In the genomic region with DNA sequence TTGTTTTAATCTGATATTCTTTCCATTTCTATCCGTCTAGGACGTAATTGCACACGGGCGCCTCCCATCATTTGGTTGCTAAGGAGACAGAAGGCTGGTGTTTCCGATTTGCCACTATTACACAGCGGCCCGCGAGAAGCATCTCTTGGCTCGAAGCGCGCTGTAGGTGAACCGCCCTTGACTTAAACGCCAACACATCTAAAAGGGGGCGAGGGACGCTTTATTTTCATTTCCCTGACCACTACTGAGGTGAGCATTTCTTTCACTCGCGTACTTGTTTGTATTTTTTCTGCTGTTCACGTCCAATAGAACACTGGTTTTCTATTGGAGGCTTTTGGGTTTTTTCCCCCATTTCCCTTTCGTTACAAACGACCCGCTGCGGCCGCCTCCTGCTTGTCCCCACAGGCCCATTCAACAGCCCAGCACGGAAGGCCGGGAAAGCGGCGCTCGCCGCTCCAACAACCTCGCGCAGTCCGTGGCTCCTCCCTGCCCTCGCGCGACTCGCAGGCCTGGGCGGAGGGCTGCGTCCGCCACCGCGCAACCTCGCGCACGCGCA, we compare ENCODE assay signal across 8 cellular contexts. TPM values are rescaled to one million over a fixed set of nuclear protein-coding genes. Genes with fewer than 3 reads are reported as not detected.
DNase-seq lines count a peak whose midpoint lies in the region; ATAC-seq, FAIRE-seq and TF ChIP-seq lines count a peak whose summit lies in the region.

No MANE protein-coding gene starts in this region.

- H3K27ac Mint-ChIP-seq in neural progenitor cell = peak overlapping the region; percentile 83

- H3K9me3 ChIP-seq in neural progenitor cell (ENCODE audit: low read depth) (no peaks in the 10 kb centered on the region), testis (no peaks in the 10 kb centered on the region)

- H3K4me1 ChIP-seq in neural progenitor cell = peaks cover 32% of the 10 kb centered on the region
- H3K4me1 ChIP-seq in testis = peaks cover 11% of the 10 kb centered on the region

- H3K4me3 ChIP-seq in fibroblast of the aortic adventitia (ENCODE audit: low read depth, low read length) = peak overlapping the region; percentile 73
- peak overlapping the region; percentile 56 for H3K4me3 ChIP-seq in neural progenitor cell
- peak overlapping the region; percentile 66 to 80 for H3K4me3 ChIP-seq in testis

- no peak overlapping the region for H3K9ac ChIP-seq in neural progenitor cell

- 0 to 1% methylated on average over 23 to 45 of the region's 45 CpGs for WGBS in testis, 2 donors

- no peak for FAIRE-seq in HTR-8/SVneo (lab: Jason Lieb, UNC)

- intact Hi-C loops in testis (cut with DNase I; ENCODE audit: low total_unique reads) = no loop called here

- H3K79me2 ChIP-seq in neural progenitor cell (ENCODE audit: low read depth) = peaks cover 38% of the 10 kb centered on the region

- H3K27me3 Mint-ChIP-seq in neural progenitor cell (ENCODE audit: insufficient read depth, low read depth) = peaks cover 4% of the 10 kb centered on the region

- peaks cover 4% of the 10 kb centered on the region for H3K36me3 Mint-ChIP-seq in neural progenitor cell

- peak; percentile 53 for ATAC-seq in GM21367 (IDR thresholded peaks at IDR 0.05; ENCODE audit: unreplicated experiment)

- H3K27me3 ChIP-seq in neural progenitor cell (peaks cover 9% of the 10 kb centered on the region), testis (no peaks in the 10 kb centered on the region)

- H3K27ac ChIP-seq in neural progenitor cell (peak overlapping the region; percentile 19), testis (peak overlapping the region; percentile 87 to 94)

- TF ChIP-seq POLR2A in testis (IDR thresholded peaks at IDR 0.05) = no peak

- H3K36me3 ChIP-seq in neural progenitor cell (no peaks in the 10 kb centered on the region), testis (ENCODE audit: low read depth, missing control alignments) (no peaks in the 10 kb centered on the region)

- H3K4me1 Mint-ChIP-seq in neural progenitor cell = peaks cover 29% of the 10 kb centered on the region

- peak overlapping the region; percentile 71 for H2AFZ ChIP-seq in neural progenitor cell (replicated peaks)

- peaks cover 9% of the 10 kb centered on the region for H3F3A ChIP-seq in neural progenitor cell (ENCODE audit: low read depth)

- H3K4me2 ChIP-seq in neural progenitor cell = peak overlapping the region; percentile 74

- peak overlapping the region; percentile 92 for H3K4me3 Mint-ChIP-seq in neural progenitor cell

- DNase-seq in DMS114 treated with DMSO at 0.1 percent for 48 hours (lab: John Stamatoyannopoulos, UW; ENCODE audit: unreplicated experiment) (peak; percentile 79), HTR-8/SVneo (ENCODE audit: insufficient read length, low spot score) (peak; percentile 49), fibroblast of the aortic adventitia (ENCODE audit: low read depth) (peak; percentile 69), neural progenitor cell (ENCODE audit: low spot score) (peak; percentile 61), testis (peak; percentile 78)
- peak; percentile 18 to 40 for DNase-seq in activated T-helper 1 cell treated with anti-CD3 and anti-CD28 coated beads, Interleukin-2, amount 50 U/mL, for 16 hours (ENCODE audit: low read depth in 1 of 2, low spot score in 1 of 2)

- no peak for TF ChIP-seq CTCF in fibroblast of the aortic adventitia (IDR thresholded peaks at IDR 0.05; ENCODE audit: insufficient read depth, low read length)
- TF ChIP-seq CTCF in neural progenitor cell (IDR thresholded peaks at IDR 0.05) = no peak
- TF ChIP-seq CTCF in testis (IDR thresholded peaks at IDR 0.05) = no peak

- H3K9me3 Mint-ChIP-seq in neural progenitor cell = no peaks in the 10 kb centered on the region

- peaks cover 36% of the 10 kb centered on the region for H4K20me1 ChIP-seq in neural progenitor cell (ENCODE audit: low read depth)

TF ChIP-seq in PFSK-1, 5 proteins besides CTCF, POLR2A, EP300 and RAD21:
- TF ChIP-seq TAF1 (IDR thresholded peaks at IDR 0.05; ENCODE audit: borderline replicate concordance, insufficient read depth, low read length) = peak; percentile 73
- peak; percentile 29; the same call in 1 of the 2 replicates for TF ChIP-seq SIN3A (IDR thresholded peaks at IDR 0.05; ENCODE audit: borderline replicate concordance, insufficient read depth, low read length)
- peak; percentile 88 for TF ChIP-seq FOXP2 (optimal IDR thresholded peaks at IDR 0.05; ENCODE audit: borderline replicate concordance, extremely low read depth, extremely low read length, insufficient read depth)
- TF ChIP-seq POLR2AphosphoS5 (IDR thresholded peaks at IDR 0.05; ENCODE audit: low read depth, low read length) = peak; percentile 89
- TF ChIP-seq, protein P1, sequence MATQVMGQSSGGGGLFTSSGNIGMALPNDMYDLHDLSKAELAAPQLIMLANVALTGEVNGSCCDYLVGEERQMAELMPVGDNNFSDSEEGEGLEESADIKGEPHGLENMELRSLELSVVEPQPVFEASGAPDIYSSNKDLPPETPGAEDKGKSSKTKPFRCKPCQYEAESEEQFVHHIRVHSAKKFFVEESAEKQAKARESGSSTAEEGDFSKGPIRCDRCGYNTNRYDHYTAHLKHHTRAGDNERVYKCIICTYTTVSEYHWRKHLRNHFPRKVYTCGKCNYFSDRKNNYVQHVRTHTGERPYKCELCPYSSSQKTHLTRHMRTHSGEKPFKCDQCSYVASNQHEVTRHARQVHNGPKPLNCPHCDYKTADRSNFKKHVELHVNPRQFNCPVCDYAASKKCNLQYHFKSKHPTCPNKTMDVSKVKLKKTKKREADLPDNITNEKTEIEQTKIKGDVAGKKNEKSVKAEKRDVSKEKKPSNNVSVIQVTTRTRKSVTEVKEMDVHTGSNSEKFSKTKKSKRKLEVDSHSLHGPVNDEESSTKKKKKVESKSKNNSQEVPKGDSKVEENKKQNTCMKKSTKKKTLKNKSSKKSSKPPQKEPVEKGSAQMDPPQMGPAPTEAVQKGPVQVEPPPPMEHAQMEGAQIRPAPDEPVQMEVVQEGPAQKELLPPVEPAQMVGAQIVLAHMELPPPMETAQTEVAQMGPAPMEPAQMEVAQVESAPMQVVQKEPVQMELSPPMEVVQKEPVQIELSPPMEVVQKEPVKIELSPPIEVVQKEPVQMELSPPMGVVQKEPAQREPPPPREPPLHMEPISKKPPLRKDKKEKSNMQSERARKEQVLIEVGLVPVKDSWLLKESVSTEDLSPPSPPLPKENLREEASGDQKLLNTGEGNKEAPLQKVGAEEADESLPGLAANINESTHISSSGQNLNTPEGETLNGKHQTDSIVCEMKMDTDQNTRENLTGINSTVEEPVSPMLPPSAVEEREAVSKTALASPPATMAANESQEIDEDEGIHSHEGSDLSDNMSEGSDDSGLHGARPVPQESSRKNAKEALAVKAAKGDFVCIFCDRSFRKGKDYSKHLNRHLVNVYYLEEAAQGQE (IDR thresholded peaks at IDR 0.05; ENCODE audit: insufficient read depth in 1 of 2, low read depth in 2 of 2, low read length in 2 of 2) = 0 out of 4 replicates have a peak, but pooled peaks of 1 of the 2 experiments have one; percentile 33

RNA-seq across cellular contexts. Expression of gene WRNIP1, which starts 0.5 kb away (rescaled TPM):
- polyA plus RNA-seq in PFSK-1 (2012; ENCODE audit: insufficient read length, low read depth) = 72.0 TPM
- total RNA-seq in fibroblast of the aortic adventitia (ENCODE audit: low replicate concordance) (25.8 and 29.4 TPM in 2 replicates), neural progenitor cell (ENCODE audit: low replicate concordance) (25.3 and 34.5 TPM in 2 replicates), testis (100 to 1,000 TPM in 1 of 2 donors, 10 to 100 TPM in 1; 95.8 to 102 TPM)
- polyA plus RNA-seq in testis (ENCODE audit: insufficient read depth, low read depth, low replicate concordance) = 57.7 TPM

RNA-seq across cellular contexts. Expression of gene MYLK4, which starts 14.0 kb away (rescaled TPM):
- not detected for polyA plus RNA-seq in PFSK-1 (2012; ENCODE audit: insufficient read length, low read depth)
- total RNA-seq in fibroblast of the aortic adventitia (ENCODE audit: low replicate concordance) (0.72 and 0.98 TPM in 2 replicates), neural progenitor cell (ENCODE audit: low replicate concordance) (0.25 TPM in 1 of 2 replicates, not detected in the other), testis (1 to 10 TPM in 1 of 2 donors, under 1 TPM in 1; 0.71 to 1.5 TPM)
- polyA plus RNA-seq in testis (ENCODE audit: insufficient read depth, low read depth, low replicate concordance) = 0.62 TPM

Comparison
In these comparisons a context has a peak if more than half of its experiments do, and no peak if none do; other contexts are left out.
1. Peak in every context shown above with its lines: DNase-seq, ATAC-seq, H3K4me3 ChIP-seq and H3K27ac ChIP-seq.
2. DNase-seq: peak in every context shown above with its lines; median percentile 79 in DMS114 treated with DMSO at 0.1 percent for 48 hours; 78 in testis; 69 in fibroblast of the aortic adventitia; 61 in neural progenitor cell; 49 in HTR-8/SVneo; 29 in activated T-helper 1 cell treated with anti-CD3 and anti-CD28 coated beads, Interleukin-2, amount 50 U/mL, for 16 hours.